8 cellular contexts compared by ENCODE assay signal in genomic region chr7:75937958-75938786, GRCh38. TPM values are rescaled to one million over a fixed set of nuclear protein-coding genes. Genes with fewer than 3 reads are reported as not detected.
DNase-seq lines count a peak whose midpoint lies in the region; ATAC-seq, FAIRE-seq and TF ChIP-seq lines count a peak whose summit lies in the region.

No MANE protein-coding gene starts in this region.

- H3K4me3 ChIP-seq in brain microvascular endothelial cell (ENCODE audit: low read depth, low read length) (no peak overlapping the region), kidney epithelial cell (ENCODE audit: low read depth, low read length) (no peak overlapping the region)

- H3K36me3 ChIP-seq in brain microvascular endothelial cell (replicated peaks) (no peaks in the 10 kb centered on the region), kidney epithelial cell (ENCODE audit: control insufficient read depth, insufficient read depth, low read length) (no peaks in the 10 kb centered on the region)

- H3K27ac ChIP-seq in brain microvascular endothelial cell: peak overlapping the region; percentile 48
- H3K27ac ChIP-seq in substantia nigra (ENCODE audit: low read depth, low read length, poor library complexity, severe bottlenecking): peak overlapping the region; percentile 59

- DNase-seq in HK-2 (ENCODE audit: unreplicated experiment) (peak; percentile 82), brain microvascular endothelial cell (peak; percentile 87), kidney epithelial cell (ENCODE audit: low read depth) (peak; percentile 85), substantia nigra (lab: John Stamatoyannopoulos, UW) (peak in 47 of 49 donors; percentile 11 to 79 (median 55)), GM13976 (ENCODE audit: low spot score) (no peak), GM12891 (ENCODE audit: insufficient read length, low spot score) (no peak), T-helper 9 cell (no peak)

- no peaks in the 10 kb centered on the region for H3K27me3 ChIP-seq in brain microvascular endothelial cell (replicated peaks)
- no peaks in the 10 kb centered on the region for H3K27me3 ChIP-seq in kidney epithelial cell (ENCODE audit: control insufficient read depth, insufficient read depth, low read length)

- in situ Hi-C loops in brain microvascular endothelial cell (cut with HindIII; ENCODE audit: low pct_ligation_motif_present, low sequenced_read_pairs) (no loop called here), GM13976 (cut with MboI; ENCODE audit: low sequenced_read_pairs, unreplicated experiment) (no loop called here)

- FAIRE-seq in GM12891 (lab: Jason Lieb, UNC): no peak

- TF ChIP-seq CTCF in brain microvascular endothelial cell (IDR thresholded peaks at IDR 0.05; ENCODE audit: low read depth, low read length, missing control alignments) (no peak), kidney epithelial cell (IDR thresholded peaks at IDR 0.05; ENCODE audit: insufficient read depth, low read length, poor library complexity, severe bottlenecking) (no peak), GM13976 (IDR thresholded peaks at IDR 0.05; ENCODE audit: borderline replicate concordance, control extremely low read depth, extremely low read depth, insufficient read depth, missing control alignments) (no peak)

- no peak for ATAC-seq in HG03196 (IDR thresholded peaks at IDR 0.05; ENCODE audit: unreplicated experiment)

- no peak for TF ChIP-seq POLR2A in GM12891 (IDR thresholded peaks at IDR 0.05; ENCODE audit: low read depth, low read length)

TF ChIP-seq in GM12891, 5 proteins besides CTCF, POLR2A, EP300 and RAD21:
- TF ChIP-seq POU2F2 (IDR thresholded peaks at IDR 0.05; ENCODE audit: low read depth, low read length): no peak
- no peak for TF ChIP-seq POLR2AphosphoS5 (IDR thresholded peaks at IDR 0.05; ENCODE audit: low read depth, low read length)

RNA-seq across cellular contexts. Expression of gene POR, which starts 23.2 kb away (rescaled TPM):
- 74.0 and 88.0 TPM in 2 replicates for total RNA-seq in kidney epithelial cell
- polyA plus RNA-seq in GM12891 (2012; ENCODE audit: low read depth, missing spikeins): 41.4 TPM

RNA-seq across cellular contexts. Expression of gene TMEM120A, which starts 56.2 kb away (rescaled TPM):
- 17.4 and 24.2 TPM in 2 replicates for total RNA-seq in kidney epithelial cell
- polyA plus RNA-seq in GM12891 (2012; ENCODE audit: low read depth, missing spikeins): 41.7 TPM

RNA-seq across cellular contexts. Expression of gene RHBDD2, which starts 59.3 kb away (rescaled TPM):
- total RNA-seq in kidney epithelial cell: 60.0 and 71.7 TPM in 2 replicates
- 26.0 TPM for polyA plus RNA-seq in GM12891 (2012; ENCODE audit: low read depth, missing spikeins)

Comparison
In these comparisons a context has a peak if more than half of its experiments do, and no peak if none do; other contexts are left out.
1. DNase-seq: peak in HK-2 (single experiment), brain microvascular endothelial cell (single experiment), kidney epithelial cell (single experiment) and substantia nigra (47 of 49); none in GM13976 (single experiment), GM12891 (single experiment) and T-helper 9 cell (single experiment).